ENCODE assay signal across 8 cellular contexts in genomic region chr19:16185123-16185924, GRCh38. TPM values are rescaled to one million over a fixed set of nuclear protein-coding genes. Genes with fewer than 3 reads are reported as not detected.
DNase-seq lines count a peak whose midpoint lies in the region; ATAC-seq, FAIRE-seq and TF ChIP-seq lines count a peak whose summit lies in the region.

FAM32A (plus strand) TSS chr19:16185410; CDS start chr19:16185443, 33 bp downstream.

- TF ChIP-seq CTCF in HepG2 (CRISPR knock-in tag; IDR thresholded peaks at IDR 0.05) = peak; percentile 62

- CTCF ChIA-PET in HepG2 (lab: Yijun Ruan, JAX; ENCODE audit: low intra/inter-chr PET ratio, low total read pairs) = interaction anchor here (1.3 to 1.8 kb wide), 4 partner anchors 119 to 556 kb away, joined by 3 to 6 read pairs (median 5); no protein-coding TSS in a partner anchor

- WGBS in HepG2 (ENCODE audit: low lambda C conversion rate) = 1% methylated on average over 40 of the region's 51 CpGs

- H3K27me3 ChIP-seq in HepG2 (ENCODE audit: control insufficient read depth in 1 of 2, insufficient read depth in 2 of 2, low read length in 2 of 2) = no peaks in the 10 kb centered on the region; a peak in 1 of 5 replicates

- peak within 1 kb of the TSS; percentile 73 for H3K27ac ChIP-seq in HepG2 (ENCODE audit: extremely low read length, insufficient read depth, low read length)

- POLR2A ChIA-PET in HepG2 (lab: Yijun Ruan, JAX) = interaction anchor here (0.8 to 2.5 kb wide), 19 partner anchors 11 to 512 kb away, joined by 3 to 44 read pairs (median 5); partner anchors contain the start of genes AP1M1, CYP4F11, CYP4F12 and HSH2D

- no peaks in the 10 kb centered on the region for H4K20me1 ChIP-seq in HepG2 (ENCODE audit: insufficient read depth, low read length)

- TF ChIP-seq EP300 in HepG2 (IDR thresholded peaks at IDR 0.05; ENCODE audit: low read depth in 2 of 2, low read length in 2 of 2) (no peak), HepG2 (CRISPR knock-in tag; IDR thresholded peaks at IDR 0.05; ENCODE audit: borderline replicate concordance) (no peak)

- H3K36me3 ChIP-seq in HepG2 (replicated peaks in 1 of 2; ENCODE audit: control insufficient read depth in 1 of 2, insufficient read depth in 2 of 2, low read length in 2 of 2) = peaks cover 12 to 19% of the 10 kb centered on the region in 2 experiments

- peak; percentile 79 to 95 for TF ChIP-seq POLR2A in HepG2 (IDR thresholded peaks at IDR 0.05; ENCODE audit: insufficient read depth in 1 of 2, low read depth in 2 of 2, low read length in 2 of 2)

- peak within 1 kb of the TSS; percentile 81 for H3K9ac ChIP-seq in HepG2 (ENCODE audit: insufficient read depth, low read depth, low read length)

- H3K4me2 ChIP-seq in HepG2 (ENCODE audit: low read depth, low read length) = peak within 1 kb of the TSS; percentile 78

- 0 out of 2 replicates have a peak, but pooled peaks have one; percentile 10 for TF ChIP-seq RAD21 in HepG2 (CRISPR knock-in tag; IDR thresholded peaks at IDR 0.05)

- TSS peak; percentile 73 for BruUV-seq in HepG2 (replicated peaks; lab: Mats Ljungman, UMichigan)

- H3K4me3 ChIP-seq in HepG2 (replicated peaks in 1 of 3; ENCODE audit: insufficient read depth in 1 of 3, low read depth in 2 of 3, low read length in 3 of 3) = peak within 1 kb of the TSS; percentile 84 to 96 (median 95)

- peaks cover 18% of the 10 kb centered on the region for H3K79me2 ChIP-seq in HepG2 (ENCODE audit: insufficient read depth, low read length)

- intact Hi-C loops in HepG2 (cut with micrococcal nuclease; ENCODE audit: unreplicated experiment) = loop anchor here (1.0 to 10.0 kb wide), 4 partner anchors 12 to 551 kb away; partner anchors contain the start of genes AP1M1 and RAB8A

- H2AFZ ChIP-seq in HepG2 (ENCODE audit: low read length) = no peak within 1 kb of the TSS

- ATAC-seq in GM19397 (IDR thresholded peaks at IDR 0.05; ENCODE audit: unreplicated experiment) = peak; percentile 89
- ATAC-seq in HG03571 (IDR thresholded peaks at IDR 0.05; ENCODE audit: unreplicated experiment) = peak; percentile 78
- peak; percentile 97 for ATAC-seq in HepG2

- DNase-seq in CD1c-positive myeloid dendritic cell (ENCODE audit: extremely low spot score) (peak; percentile 100), NCI-H82 (lab: John Stamatoyannopoulos, UW) (peak; percentile 100), dermis microvascular lymphatic vessel endothelial cell (ENCODE audit: low read depth in 2 of 2) (peak; percentile 97 to 99), HepG2 (ENCODE audit: low spot score) (peak; percentile 98)
- peak; percentile 99 for DNase-seq in activated CD4-positive, alpha-beta T cell treated with anti-CD3 and anti-CD28 coated beads, Interleukin-2, amount 50 U/mL, for 48 hours
- DNase-seq in stimulated activated CD4-positive, alpha-beta T cell treated with anti-CD3 and anti-CD28 coated beads, Interleukin-4, amount 100 ng/mL, for 1 hour = peak; percentile 96

- H3K4me1 ChIP-seq in HepG2 (ENCODE audit: insufficient read depth, low read length) = peaks cover 26% of the 10 kb centered on the region

- H3K9me3 ChIP-seq in HepG2 (ENCODE audit: low read length) = no peaks in the 10 kb centered on the region

- peak; percentile 98 for FAIRE-seq in HepG2 (lab: Jason Lieb, UNC)

- in situ Hi-C loops in HepG2 (cut with HindIII; ENCODE audit: extremely low pct_ligation_motif_present, low pct_unique_long_range_greater_than_20kb) = no loop called here

TF ChIP-seq in HepG2, 621 proteins besides CTCF, POLR2A, EP300 and RAD21 (continues in another document):
- no peak for TF ChIP-seq ATF7-NPFF (CRISPR knock-in tag; IDR thresholded peaks at IDR 0.05; ENCODE audit: low read depth)
- TF ChIP-seq ZNF629 (CRISPR knock-in tag; conservative IDR thresholded peaks at IDR 0.05) = no peak
- TF ChIP-seq SP2 (CRISPR knock-in tag; IDR thresholded peaks at IDR 0.05) = peak; percentile 91
- TF ChIP-seq MTA3 (CRISPR knock-in tag; IDR thresholded peaks at IDR 0.05) = no peak
- TF ChIP-seq SUZ12 (IDR thresholded peaks at IDR 0.05; ENCODE audit: low read depth, low read length) = no peak
- TF ChIP-seq ZFP36L1 (CRISPR knock-in tag; IDR thresholded peaks at IDR 0.05) = no peak
- 0 out of 2 replicates have a peak, but pooled peaks have one; percentile 20 for TF ChIP-seq FOXK2 (IDR thresholded peaks at IDR 0.05)
- TF ChIP-seq, protein P1, sequence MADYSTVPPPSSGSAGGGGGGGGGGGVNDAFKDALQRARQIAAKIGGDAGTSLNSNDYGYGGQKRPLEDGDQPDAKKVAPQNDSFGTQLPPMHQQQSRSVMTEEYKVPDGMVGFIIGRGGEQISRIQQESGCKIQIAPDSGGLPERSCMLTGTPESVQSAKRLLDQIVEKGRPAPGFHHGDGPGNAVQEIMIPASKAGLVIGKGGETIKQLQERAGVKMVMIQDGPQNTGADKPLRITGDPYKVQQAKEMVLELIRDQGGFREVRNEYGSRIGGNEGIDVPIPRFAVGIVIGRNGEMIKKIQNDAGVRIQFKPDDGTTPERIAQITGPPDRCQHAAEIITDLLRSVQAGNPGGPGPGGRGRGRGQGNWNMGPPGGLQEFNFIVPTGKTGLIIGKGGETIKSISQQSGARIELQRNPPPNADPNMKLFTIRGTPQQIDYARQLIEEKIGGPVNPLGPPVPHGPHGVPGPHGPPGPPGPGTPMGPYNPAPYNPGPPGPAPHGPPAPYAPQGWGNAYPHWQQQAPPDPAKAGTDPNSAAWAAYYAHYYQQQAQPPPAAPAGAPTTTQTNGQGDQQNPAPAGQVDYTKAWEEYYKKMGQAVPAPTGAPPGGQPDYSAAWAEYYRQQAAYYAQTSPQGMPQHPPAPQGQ (CRISPR knock-in tag; IDR thresholded peaks at IDR 0.05; ENCODE audit: borderline replicate concordance) = no peak
- TF ChIP-seq ZNF546 (CRISPR knock-in tag; conservative IDR thresholded peaks at IDR 0.05) = no peak
- TF ChIP-seq ZNF792 (CRISPR knock-in tag; IDR thresholded peaks at IDR 0.05) = no peak
- no peak for TF ChIP-seq ZNF484 (CRISPR knock-in tag; IDR thresholded peaks at IDR 0.05; ENCODE audit: borderline replicate concordance, low read depth)
- peak; percentile 97 for TF ChIP-seq NFYB (CRISPR knock-in tag; IDR thresholded peaks at IDR 0.05)
- TF ChIP-seq, protein P2, sequence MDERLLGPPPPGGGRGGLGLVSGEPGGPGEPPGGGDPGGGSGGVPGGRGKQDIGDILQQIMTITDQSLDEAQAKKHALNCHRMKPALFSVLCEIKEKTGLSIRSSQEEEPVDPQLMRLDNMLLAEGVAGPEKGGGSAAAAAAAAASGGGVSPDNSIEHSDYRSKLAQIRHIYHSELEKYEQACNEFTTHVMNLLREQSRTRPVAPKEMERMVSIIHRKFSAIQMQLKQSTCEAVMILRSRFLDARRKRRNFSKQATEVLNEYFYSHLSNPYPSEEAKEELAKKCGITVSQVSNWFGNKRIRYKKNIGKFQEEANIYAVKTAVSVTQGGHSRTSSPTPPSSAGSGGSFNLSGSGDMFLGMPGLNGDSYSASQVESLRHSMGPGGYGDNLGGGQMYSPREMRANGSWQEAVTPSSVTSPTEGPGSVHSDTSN (CRISPR knock-in tag; IDR thresholded peaks at IDR 0.05) = no peak
- peak; percentile 99 for TF ChIP-seq SRF (IDR thresholded peaks at IDR 0.05; ENCODE audit: low read depth, low read length)
- peak; percentile 88 for TF ChIP-seq PHF8 (CRISPR knock-in tag; IDR thresholded peaks at IDR 0.05)
- TF ChIP-seq, protein P3, sequence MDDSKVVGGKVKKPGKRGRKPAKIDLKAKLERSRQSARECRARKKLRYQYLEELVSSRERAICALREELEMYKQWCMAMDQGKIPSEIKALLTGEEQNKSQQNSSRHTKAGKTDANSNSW (CRISPR knock-in tag; IDR thresholded peaks at IDR 0.05; ENCODE audit: borderline replicate concordance) = no peak
- TF ChIP-seq ONECUT2 (CRISPR knock-in tag; IDR thresholded peaks at IDR 0.05) = no peak
- 0 out of 2 replicates have a peak, but pooled peaks have one; percentile 77 for TF ChIP-seq ZNF704 (CRISPR knock-in tag; IDR thresholded peaks at IDR 0.05; ENCODE audit: borderline replicate concordance)
- no peak for TF ChIP-seq ZC3H4 (CRISPR knock-in tag; IDR thresholded peaks at IDR 0.05; ENCODE audit: borderline replicate concordance)

RNA-seq across cellular contexts. Expression of gene FAM32A, which starts in this region (rescaled TPM):
- total RNA-seq in dermis microvascular lymphatic vessel endothelial cell (86.5 and 102 TPM in 2 replicates), HepG2 (2016; rRNA removed; fragmentation: Illumina TruSeq; extraction: Trizol) (86.2 and 107 TPM in 2 replicates)
- total RNA-seq in HepG2 (2016; cell fraction: cytosol; rRNA removed; fragmentation: Illumina TruSeq; extraction: Trizol; ENCODE audit: low read depth) = 16.1 and 18.7 TPM in 2 replicates
- 88.4 and 109 TPM in 2 replicates for total RNA-seq in HepG2 (2016; cell fraction: insoluble cytoplasmic fraction; rRNA removed; fragmentation: Illumina TruSeq; extraction: Trizol)
- 47.2 and 50.8 TPM in 2 replicates for total RNA-seq in HepG2 (2016; cell fraction: membrane; rRNA removed; fragmentation: Illumina TruSeq; extraction: Trizol)
- 31.5 and 32.7 TPM in 2 replicates for total RNA-seq in HepG2 (2016; cell fraction: nucleus; rRNA removed; fragmentation: Illumina TruSeq; extraction: Trizol)
- polyA plus RNA-seq in HepG2 (2011; rRNA removed) = 83.5 and 85.8 TPM in 2 replicates
- polyA plus RNA-seq in HepG2 (2011; cell fraction: cytosol; rRNA removed) = 84.4 and 94.8 TPM in 2 replicates
- 43.4 and 53.9 TPM in 2 replicates for polyA plus RNA-seq in HepG2 (2011; cell fraction: nucleus; rRNA removed)
- 47.0 and 48.3 TPM in 2 replicates for polyA plus RNA-seq in HepG2 (2012)
- 15.1 and 15.9 TPM in 2 replicates for polyA plus RNA-seq in HepG2 (2016; cell fraction: cytosol; fragmentation: Illumina TruSeq; extraction: Trizol; ENCODE audit: low read depth)
- polyA plus RNA-seq in HepG2 (2016; cell fraction: insoluble cytoplasmic fraction; fragmentation: Illumina TruSeq; extraction: Trizol; ENCODE audit: low read depth) = 111 and 120 TPM in 2 replicates
- 34.1 and 36.4 TPM in 2 replicates for polyA plus RNA-seq in HepG2 (2016; cell fraction: membrane; fragmentation: Illumina TruSeq; extraction: Trizol; ENCODE audit: low read depth)
- 59.1 and 59.3 TPM in 2 replicates for polyA plus RNA-seq in HepG2 (2016; cell fraction: nucleus; fragmentation: Illumina TruSeq; extraction: Trizol; ENCODE audit: insufficient read depth, low read depth)
- 30.0 and 76.8 TPM in 2 replicates for polyA minus RNA-seq in HepG2 (2011; rRNA and poly(A)+ RNA removed; ENCODE audit: low replicate concordance)
- 16.9 and 20.0 TPM in 2 replicates for polyA minus RNA-seq in HepG2 (2011; cell fraction: cytosol; rRNA and poly(A)+ RNA removed)
- 9.8 and 10.2 TPM in 2 replicates for polyA minus RNA-seq in HepG2 (2011; cell fraction: nucleus; rRNA and poly(A)+ RNA removed)

Comparison
In these comparisons a context has a peak if more than half of its experiments do, and no peak if none do; other contexts are left out.
1. Peak in every context shown above with its lines: DNase-seq, ATAC-seq, H3K4me3 ChIP-seq and H3K27ac ChIP-seq.